Comparison of ENCODE assay signal across 21 cellular contexts in the genomic region with DNA sequence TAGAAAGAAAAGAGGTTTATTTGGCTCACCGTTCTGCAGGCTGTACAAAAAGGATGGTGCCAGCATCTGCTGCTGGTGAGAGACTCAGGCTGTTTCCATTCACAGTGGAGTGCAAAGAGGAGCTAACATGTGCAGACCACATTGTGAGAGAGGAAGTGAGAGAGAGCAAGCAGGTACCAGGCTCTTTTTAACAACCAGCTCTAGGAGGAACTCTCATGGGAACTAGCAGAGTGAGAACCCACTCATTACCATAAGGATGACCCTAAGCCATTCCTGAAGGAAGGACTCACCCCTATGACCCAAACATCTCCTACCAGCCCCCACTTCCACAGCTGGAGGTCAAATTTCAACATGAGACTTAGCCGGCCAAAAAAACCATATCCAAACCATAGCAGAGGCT.
DNase-seq lines count a peak whose midpoint lies in the region; ATAC-seq and TF ChIP-seq lines count a peak whose summit lies in the region.
"Had no signal": no experiment of that assay in that cellular context is flagged by ENCODE, and none has a peak within 500 bp of the region (broad histone marks: within the 10 kb centered on the region; RNA-seq: fewer than 3 reads in every experiment).

No MANE protein-coding gene starts in this region.

- H3K9me3 Mint-ChIP-seq in activated CD8-positive, alpha-beta T cell treated with anti-CD3 and anti-CD28 coated beads for 36 hours: peaks cover 20% of the 10 kb centered on the region

- H3K9me3 ChIP-seq in HUES48 (ENCODE audit: control insufficient read depth, insufficient read depth, low read length): no peaks in the 10 kb centered on the region
- H3K9me3 ChIP-seq in OCI-LY3 (ENCODE audit: insufficient read depth, low read length): peaks cover 9% of the 10 kb centered on the region; the same call in 1 of the 2 replicates
- no peaks in the 10 kb centered on the region for H3K9me3 ChIP-seq in OCI-LY7 (ENCODE audit: low read length)
- H3K9me3 ChIP-seq: BLaER1 treated with 17β-estradiol and CSF1 and Interleukin-3, amounts not matched to agents 10 nM and 100 nM had no signal

- intact Hi-C loops in activated CD8-positive, alpha-beta T cell treated with anti-CD3 and anti-CD28 coated beads for 36 hours (cut with micrococcal nuclease): no loop called here
- intact Hi-C loops in OCI-LY7 (cut with micrococcal nuclease; ENCODE audit: unreplicated experiment): no loop called here

- CTCF ChIA-PET in activated CD8-positive, alpha-beta T cell treated with anti-CD3 and anti-CD28 coated beads for 36 hours (lab: Charles Lee): no interaction called here
- CTCF ChIA-PET in OCI-LY7 (lab: Charles Lee; ENCODE audit: unreplicated experiment): no interaction called here

- no peaks in the 10 kb centered on the region for H3K27me3 ChIP-seq in HUES48 (ENCODE audit: control insufficient read depth, insufficient read depth, low read length)
- no peaks in the 10 kb centered on the region for H3K27me3 ChIP-seq in OCI-LY3 (ENCODE audit: low read depth, low read length)
- H3K27me3 ChIP-seq: BLaER1 treated with 17β-estradiol and CSF1 and Interleukin-3, amounts not matched to agents 10 nM and 100 nM had no signal

- H2AFZ ChIP-seq in OCI-LY3 (ENCODE audit: low read depth, low read length) (no peak overlapping the region), OCI-LY7 (ENCODE audit: low read length) (no peak overlapping the region)

- no peak overlapping the region for H3K4me3 ChIP-seq in HUES48 (ENCODE audit: low read depth, low read length)
- no peak overlapping the region for H3K4me3 ChIP-seq in OCI-LY3 (ENCODE audit: low read length)
- H3K4me3 ChIP-seq in OCI-LY7 (ENCODE audit: low read depth, low read length, poor library complexity, severe bottlenecking): no peak overlapping the region
- H3K4me3 ChIP-seq: BLaER1 treated with 17β-estradiol and CSF1 and Interleukin-3, amounts not matched to agents 10 nM and 100 nM had no signal

- peak; percentile 50 for ATAC-seq in GM18868 (IDR thresholded peaks at IDR 0.05; ENCODE audit: unreplicated experiment)
- no peak for ATAC-seq in activated CD8-positive, alpha-beta T cell treated with anti-CD3 and anti-CD28 coated beads for 36 hours
- ATAC-seq in HG02678 (IDR thresholded peaks at IDR 0.05; ENCODE audit: unreplicated experiment): no peak
- ATAC-seq: CD8-positive, alpha-beta T cell; PC-3 had no signal

- POLR2A ChIA-PET in activated CD8-positive, alpha-beta T cell treated with anti-CD3 and anti-CD28 coated beads for 36 hours (lab: Charles Lee): no interaction called here
- POLR2A ChIA-PET in OCI-LY7 (lab: Charles Lee): no interaction called here

- peak; percentile 10 for DNase-seq in iPS-NIHi7 (ENCODE audit: extremely low spot score)
- DNase-seq in activated CD8-positive, alpha-beta T cell treated with anti-CD3 and anti-CD28 coated beads for 36 hours: no peak
- no peak for DNase-seq in OCI-LY7 (ENCODE audit: low spot score)
- DNase-seq: Calu3; CD8-positive, alpha-beta T cell; GF-D8; MM.1S; NCI-H1417 treated with DMSO at 0.1 percent for 48 hours; NCI-H1930; NCI-H226; NCI-H524; PC-3; RPMI8226; SHP77 treated with DMSO at 0.1 percent for 48 hours had no signal

- TF ChIP-seq CTCF in OCI-LY3 (IDR thresholded peaks at IDR 0.05; ENCODE audit: low read depth, low read length) (no peak), OCI-LY7 (conservative IDR thresholded peaks at IDR 0.05; ENCODE audit: low read length) (no peak)
- TF ChIP-seq CTCF in activated CD8-positive, alpha-beta T cell treated with anti-CD3 and anti-CD28 coated beads for 36 hours (IDR thresholded peaks at IDR 0.05): no peak

- H4K20me1 ChIP-seq in OCI-LY3 (ENCODE audit: insufficient read depth, low read length) (no peaks in the 10 kb centered on the region), OCI-LY7 (ENCODE audit: insufficient read depth, low read length) (no peaks in the 10 kb centered on the region)
- H4K20me1 ChIP-seq: BLaER1 treated with 17β-estradiol and CSF1 and Interleukin-3, amounts not matched to agents 10 nM and 100 nM had no signal

- H3K27me3 Mint-ChIP-seq in activated CD8-positive, alpha-beta T cell treated with anti-CD3 and anti-CD28 coated beads for 36 hours: no peaks in the 10 kb centered on the region
- H3K27me3 Mint-ChIP-seq: IgD-negative memory B cell had no signal

- H3K4me1 Mint-ChIP-seq in activated CD8-positive, alpha-beta T cell treated with anti-CD3 and anti-CD28 coated beads for 36 hours (ENCODE audit: low read depth): no peaks in the 10 kb centered on the region
- H3K4me1 Mint-ChIP-seq: IgD-negative memory B cell had no signal

- H3K27ac Mint-ChIP-seq in activated CD8-positive, alpha-beta T cell treated with anti-CD3 and anti-CD28 coated beads for 36 hours: no peak overlapping the region
- H3K27ac Mint-ChIP-seq: CD8-positive, alpha-beta T cell; IgD-negative memory B cell; T-helper 1 cell treated with Interleukin-12 subunit alpha and Interleukin-12 subunit beta and Interleukin-4 antibody, amounts not matched to agents 30 μg/mL and 1 μg/mL, for 36 hours had no signal

- no peaks in the 10 kb centered on the region for H3K79me2 ChIP-seq in OCI-LY3 (ENCODE audit: low read length)
- no peaks in the 10 kb centered on the region for H3K79me2 ChIP-seq in OCI-LY7 (ENCODE audit: insufficient read depth, low read depth, low read length)

- H3K4me1 ChIP-seq in HUES48 (ENCODE audit: control insufficient read depth, insufficient read depth, low read length): no peaks in the 10 kb centered on the region
- peaks cover 24% of the 10 kb centered on the region for H3K4me1 ChIP-seq in OCI-LY3 (ENCODE audit: low read length)
- H3K4me1 ChIP-seq in OCI-LY7 (ENCODE audit: insufficient read depth, low read length, poor library complexity, severe bottlenecking): no peaks in the 10 kb centered on the region
- H3K4me1 ChIP-seq: BLaER1 treated with 17β-estradiol and CSF1 and Interleukin-3, amounts not matched to agents 10 nM and 100 nM had no signal

- no peaks in the 10 kb centered on the region for H3K9me2 ChIP-seq in OCI-LY7 (ENCODE audit: insufficient read depth, low read length)

- no peak overlapping the region for H3K4me3 Mint-ChIP-seq in activated CD8-positive, alpha-beta T cell treated with anti-CD3 and anti-CD28 coated beads for 36 hours
- H3K4me3 Mint-ChIP-seq: CD8-positive, alpha-beta T cell; IgD-negative memory B cell; T-helper 1 cell treated with Interleukin-12 subunit alpha and Interleukin-12 subunit beta and Interleukin-4 antibody, amounts not matched to agents 30 μg/mL and 1 μg/mL, for 36 hours had no signal

- BruUV-seq in OCI-LY7 (replicated peaks; lab: Mats Ljungman, UMichigan): no TSS peak

- H3K4me2 ChIP-seq in OCI-LY3 (ENCODE audit: low read length): no peak overlapping the region; the same call in 1 of the 2 replicates
- no peak overlapping the region for H3K4me2 ChIP-seq in OCI-LY7 (ENCODE audit: low read length)
- H3K4me2 ChIP-seq: BLaER1 treated with 17β-estradiol and CSF1 and Interleukin-3, amounts not matched to agents 10 nM and 100 nM had no signal

- H3K36me3 Mint-ChIP-seq in activated CD8-positive, alpha-beta T cell treated with anti-CD3 and anti-CD28 coated beads for 36 hours (ENCODE audit: low read depth): no peaks in the 10 kb centered on the region
- H3K36me3 Mint-ChIP-seq: CD8-positive, alpha-beta T cell had no signal

- H3K27ac ChIP-seq in HUES48 (ENCODE audit: low read depth, low read length) (peak overlapping the region; percentile 6), OCI-LY3 (ENCODE audit: low read length) (peak overlapping the region; percentile 25), OCI-LY7 (ENCODE audit: low read depth, low read length, poor library complexity, severe bottlenecking) (no peak overlapping the region)
- H3K27ac ChIP-seq: BLaER1 treated with 17β-estradiol and CSF1 and Interleukin-3, amounts not matched to agents 10 nM and 100 nM had no signal

- H3K36me3 ChIP-seq in HUES48 (ENCODE audit: control insufficient read depth, insufficient read depth, low read length): no peaks in the 10 kb centered on the region
- no peaks in the 10 kb centered on the region for H3K36me3 ChIP-seq in OCI-LY3 (replicated peaks; ENCODE audit: low read depth, low read length)
- no peaks in the 10 kb centered on the region for H3K36me3 ChIP-seq in OCI-LY7 (ENCODE audit: insufficient read depth, low read length)
- H3K36me3 ChIP-seq: BLaER1 treated with 17β-estradiol and CSF1 and Interleukin-3, amounts not matched to agents 10 nM and 100 nM had no signal

- no peak overlapping the region for H3K9ac ChIP-seq in HUES48 (ENCODE audit: low read depth, low read length)
- no peak overlapping the region for H3K9ac ChIP-seq in OCI-LY3 (ENCODE audit: low read length)
- H3K9ac ChIP-seq: BLaER1 treated with 17β-estradiol and CSF1 and Interleukin-3, amounts not matched to agents 10 nM and 100 nM had no signal
